ENCODE assay signal across 8 cellular contexts in the genomic region with DNA sequence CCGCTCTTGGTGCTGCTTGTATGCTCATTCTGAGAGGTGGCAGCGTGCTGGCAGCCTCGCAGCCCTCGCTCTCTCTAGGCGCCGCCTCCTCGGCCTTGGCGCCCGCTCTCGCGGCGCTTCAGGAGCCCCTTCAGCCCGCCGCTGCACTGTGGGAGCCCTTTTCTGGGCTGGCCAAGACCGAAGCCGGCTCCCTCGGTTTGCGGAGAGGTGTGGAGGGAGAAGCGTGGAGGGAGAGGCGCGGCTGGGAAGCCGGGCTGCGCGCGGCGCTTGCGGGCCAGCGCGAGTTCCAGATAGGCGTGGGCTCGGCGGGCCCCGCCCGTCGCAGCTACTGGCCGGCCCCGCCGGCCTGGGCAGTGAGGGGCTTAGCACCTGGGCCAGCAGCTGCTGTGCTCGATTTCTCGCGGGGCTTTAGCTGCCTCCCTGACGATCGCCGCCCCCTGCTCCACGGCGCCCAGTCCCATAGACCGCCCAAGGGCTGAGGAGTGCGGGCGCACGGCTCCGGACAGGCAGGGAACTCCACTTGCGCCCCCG.
DNase-seq lines count a peak whose midpoint lies in the region.

No MANE protein-coding gene starts in this region.

- H3K36me3 ChIP-seq in HAP-1 (replicated peaks), result no peaks in the 10 kb centered on the region

- H3K4me3 ChIP-seq in HAP-1, result no peak overlapping the region

- peak; percentile 58 for DNase-seq in DMS114 treated with DMSO at 0.1 percent for 48 hours (lab: John Stamatoyannopoulos, UW; ENCODE audit: unreplicated experiment)
- peak; percentile 71 for DNase-seq in NCI-H2029 (lab: John Stamatoyannopoulos, UW)
- DNase-seq in astrocyte of the hippocampus (ENCODE audit: low read depth, low spot score), result peak; percentile 75
- DNase-seq in iris pigment epithelial cell (ENCODE audit: low read depth), result peak; percentile 33
- peak; percentile 17 to 35 for DNase-seq in stimulated activated CD4-positive, alpha-beta T cell treated with anti-CD3 and anti-CD28 coated beads, Interleukin-4, amount 100 ng/mL, for 4 hours
- DNase-seq in GF-D8 (lab: John Stamatoyannopoulos, UW), result no peak
- DNase-seq in NCI-H1930 (lab: John Stamatoyannopoulos, UW), result no peak
- no peak for DNase-seq in HAP-1 (ENCODE audit: low spot score in 2 of 2)

- no peaks in the 10 kb centered on the region for H3K4me1 ChIP-seq in HAP-1

- H3K9me3 ChIP-seq in HAP-1, result no peaks in the 10 kb centered on the region

- H3K27me3 ChIP-seq in HAP-1 (ENCODE audit: low read depth), result no peaks in the 10 kb centered on the region

- in situ Hi-C loops in HAP-1 (cut with MboI; ENCODE audit: low sequenced_read_pairs), result loop anchor here (25.0 kb wide), 1 partner anchor 232 kb away; no protein-coding TSS in a partner anchor

Comparison
In these comparisons a context has a peak if more than half of its experiments do, and no peak if none do; other contexts are left out.
1. DNase-seq: peak in DMS114 treated with DMSO at 0.1 percent for 48 hours (single experiment), NCI-H2029 (single experiment), astrocyte of the hippocampus (single experiment), iris pigment epithelial cell (single experiment) and stimulated activated CD4-positive, alpha-beta T cell treated with anti-CD3 and anti-CD28 coated beads, Interleukin-4, amount 100 ng/mL, for 4 hours (2 of 2); none in GF-D8 (single experiment), NCI-H1930 (0 of 2) and HAP-1 (0 of 2).